Comparison of ENCODE assay signal across 20 cellular contexts in genomic region chr12:113022563-113023297, GRCh38. TPM values are rescaled to one million over a fixed set of nuclear protein-coding genes. Genes with fewer than 3 reads are reported as not detected.
"Had no signal": no experiment of that assay in that cellular context is flagged by ENCODE, and none has a peak within 500 bp of the region (broad histone marks: within the 10 kb centered on the region; RNA-seq: fewer than 3 reads in every experiment).

No MANE protein-coding gene starts in this region.

- H3K9me3 Mint-ChIP-seq: activated T-cell treated with anti-CD3 and anti-CD28 coated beads, Interleukin-2, amount 50 U/mL, for 4 hours; T-helper 1 cell treated with Interleukin-12 subunit alpha and Interleukin-12 subunit beta and Interleukin-4 antibody, amounts not matched to agents 30 μg/mL and 1 μg/mL, for 36 hours had no signal

- DNase-seq: activated CD4-positive, alpha-beta T cell treated with anti-CD3 and anti-CD28 coated beads, Interleukin-2, amount 50 U/mL, for 1 hour; activated CD4-positive, CD25-positive, alpha-beta regulatory T cell treated with anti-CD3 and anti-CD28 coated beads, Interleukin-2, amount 50 U/mL, for 72 hours; activated CD8-positive, alpha-beta memory T cell treated with anti-CD3 and anti-CD28 coated beads, Interleukin-2, amount 50 U/mL, for 48 hours; activated naive CD4-positive, alpha-beta T cell; activated T-cell treated with anti-CD3 and anti-CD28 coated beads, Interleukin-2, amount 50 U/mL, for 4 hours; adrenal gland; anterior cingulate cortex; cerebellar nuclear complex; MG63; MV-4-11; NCI-H1092 treated with DMSO at 0.1 percent for 48 hours; NCI-H1417 treated with DMSO at 0.1 percent for 48 hours; NCI-H1694 treated with DMSO at 0.1 percent for 48 hours; NCI-H2029 treated with DMSO at 0.1 percent for 48 hours; NCI-H510A treated with DMSO at 0.1 percent for 48 hours; NCI-H69; PC-3; SHP77 had no signal

- ATAC-seq: PC-3 had no signal

- H3K36me3 Mint-ChIP-seq: activated naive CD8-positive, alpha-beta T cell had no signal

- H3K27me3 Mint-ChIP-seq: activated naive CD8-positive, alpha-beta T cell had no signal

- H3K4me3 Mint-ChIP-seq: activated naive CD8-positive, alpha-beta T cell; activated T-cell treated with anti-CD3 and anti-CD28 coated beads, Interleukin-2, amount 50 U/mL, for 4 hours; T-helper 1 cell treated with Interleukin-12 subunit alpha and Interleukin-12 subunit beta and Interleukin-4 antibody, amounts not matched to agents 30 μg/mL and 1 μg/mL, for 36 hours had no signal

- H3K27ac Mint-ChIP-seq: activated naive CD8-positive, alpha-beta T cell; T-helper 1 cell treated with Interleukin-12 subunit alpha and Interleukin-12 subunit beta and Interleukin-4 antibody, amounts not matched to agents 30 μg/mL and 1 μg/mL, for 36 hours had no signal

RNA-seq across cellular contexts. Expression of gene DTX1, which starts 33.8 kb away (rescaled TPM):
- total RNA-seq: PC-3 had no signal
